In the genomic region with DNA sequence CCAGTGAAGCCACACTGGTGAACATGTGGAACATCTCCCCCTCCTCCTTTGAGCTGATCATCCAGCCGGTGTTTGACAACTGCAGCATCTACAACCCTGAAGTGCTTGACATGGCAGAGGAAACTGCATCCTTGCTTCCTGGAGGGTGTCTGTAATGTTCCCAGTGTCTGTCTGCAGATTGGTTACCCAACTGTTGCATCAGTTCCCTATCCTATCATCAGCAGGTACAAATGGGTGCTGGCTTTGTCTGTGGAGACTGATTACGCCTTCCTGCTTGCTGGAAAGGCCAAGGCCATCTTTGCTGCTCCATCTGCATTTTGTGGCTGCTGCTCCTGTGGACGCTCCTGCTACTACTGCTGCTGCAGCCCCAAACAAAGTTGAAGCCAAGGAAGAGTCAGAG, we compare ENCODE assay signal across 21 cellular contexts.
"Had no signal": no experiment of that assay in that cellular context is flagged by ENCODE, and none has a peak within 500 bp of the region (broad histone marks: within the 10 kb centered on the region; RNA-seq: fewer than 3 reads in every experiment).

No MANE protein-coding gene starts in this region.

- H3K27ac Mint-ChIP-seq: endodermal cell, memory B cell, mesothelial cell of epicardium, natural killer cell, type B pancreatic cell had no signal

- H3K4me1 Mint-ChIP-seq: memory B cell, natural killer cell had no signal

- H3K9me3 Mint-ChIP-seq: endodermal cell, memory B cell, mesothelial cell of epicardium, natural killer cell, neural crest cell, type B pancreatic cell had no signal

- H3K27me3 ChIP-seq: left lung, ovary, right atrium auricular region, suprapubic skin, thyroid gland had no signal

- H3K4me3 Mint-ChIP-seq: endodermal cell, memory B cell, mesothelial cell of epicardium, natural killer cell, neural crest cell, type B pancreatic cell had no signal

- H3K4me3 ChIP-seq: coronary artery, heart left ventricle, left lung, lower lobe of right lung, ovary, right atrium auricular region, suprapubic skin, thyroid gland had no signal

- H3K36me3 Mint-ChIP-seq: memory B cell, mesothelial cell of epicardium, natural killer cell, type B pancreatic cell had no signal

- ATAC-seq: left lung, lower lobe of right lung, natural killer cell had no signal

- H3K9me3 ChIP-seq: heart left ventricle, left lung, lower lobe of right lung, ovary, right atrium auricular region, suprapubic skin, thyroid gland had no signal

- DNase-seq: effector CD4-positive, alpha-beta T cell; endodermal cell; foreskin melanocyte; heart left ventricle; hypothalamus; islet precursor cell; left lung; lower lobe of right lung; natural killer cell; nucleus accumbens; ovary; stimulated activated CD4-positive, alpha-beta T cell treated with anti-CD3 and anti-CD28 coated beads, Interleukin-12 subunit alpha, Interleukin-12 subunit beta, amount 100 ng/mL, for 4 hours; stimulated activated naive CD4-positive, alpha-beta T cell treated with Interleukin-2 at 50 U/mL for 16 hours; thyroid gland had no signal

- H3K4me1 ChIP-seq: heart left ventricle, left lung, lower lobe of right lung, right atrium auricular region, thyroid gland had no signal

- H3K27me3 Mint-ChIP-seq: type B pancreatic cell had no signal

- H3K36me3 ChIP-seq: heart left ventricle, left lung, lower lobe of right lung, ovary, right atrium auricular region, suprapubic skin, thyroid gland had no signal

- H3K27ac ChIP-seq: coronary artery, heart left ventricle, left lung, lower lobe of right lung, ovary, right atrium auricular region, suprapubic skin, thyroid gland had no signal
